20 cellular contexts compared by ENCODE assay signal in the genomic region with DNA sequence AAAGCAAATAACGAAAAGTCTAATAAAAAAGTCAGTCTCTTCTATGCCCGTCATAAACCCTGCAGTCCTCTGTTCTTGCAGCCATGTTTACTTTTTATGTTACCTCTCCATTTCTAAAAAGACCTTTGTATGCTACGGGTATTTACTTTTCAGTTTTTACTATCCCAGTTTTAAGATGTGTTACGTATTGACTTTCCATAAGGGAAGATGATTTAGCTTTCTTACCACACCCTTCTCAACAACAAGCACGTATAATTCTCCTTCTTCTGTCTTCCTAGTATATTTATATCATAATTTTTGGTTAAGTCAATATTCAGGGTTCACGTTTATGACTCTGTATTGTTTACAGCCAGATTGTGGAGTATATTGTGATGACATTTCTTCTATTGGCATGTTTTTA. TPM values are rescaled to one million over a fixed set of nuclear protein-coding genes. Genes with fewer than 3 reads are reported as not detected.
DNase-seq lines count a peak whose midpoint lies in the region; ATAC-seq and TF ChIP-seq lines count a peak whose summit lies in the region.
"Had no signal": no experiment of that assay in that cellular context is flagged by ENCODE, and none has a peak within 500 bp of the region (broad histone marks: within the 10 kb centered on the region; RNA-seq: fewer than 3 reads in every experiment).

No MANE protein-coding gene starts in this region.

- POLR2A ChIA-PET in MCF 10A (lab: Yijun Ruan, JAX), result no interaction called here
- POLR2A ChIA-PET in naive thymus-derived CD4-positive, alpha-beta T cell (lab: Charles Lee), result interaction anchor here (1.6 kb wide), 1 partner anchor 8 kb away, joined by 4 read pairs; no protein-coding TSS in a partner anchor

- TF ChIP-seq POLR2A in breast epithelium (IDR thresholded peaks at IDR 0.05) (no peak), suprapubic skin (IDR thresholded peaks at IDR 0.05) (no peak), stomach (IDR thresholded peaks at IDR 0.05) (no peak)

- DNase-seq in MCF 10A (ENCODE audit: unreplicated experiment) (no peak), breast epithelium (ENCODE audit: low spot score in 2 of 2) (no peak), suprapubic skin (ENCODE audit: low spot score in 2 of 2) (no peak), stomach (no peak)
- DNase-seq in naive thymus-derived CD4-positive, alpha-beta T cell, result no peak
- DNase-seq: ACHN, DMS79 treated with DMSO at 0.1 percent for 48 hours, H7, Kasumi-1, NCI-H187 treated with DMSO at 0.1 percent for 48 hours, NCI-H345, NCI-H526, OCI-M1, SHP77 treated with DMSO at 0.1 percent for 48 hours had no signal

- CTCF ChIA-PET in MCF 10A (lab: Yijun Ruan, JAX), result no interaction called here
- CTCF ChIA-PET in naive thymus-derived CD4-positive, alpha-beta T cell (lab: Charles Lee), result no interaction called here

- intact Hi-C loops in MCF 10A (cut with micrococcal nuclease) (no loop called here), breast epithelium (cut with DNase I; ENCODE audit: low total_unique reads) (no loop called here), stomach (cut with DNase I; ENCODE audit: low total_unique reads) (no loop called here)
- intact Hi-C loops in naive thymus-derived CD4-positive, alpha-beta T cell (cut with micrococcal nuclease), result no loop called here

- H3K9me3 Mint-ChIP-seq in MCF 10A (ENCODE audit: unreplicated experiment), result no peaks in the 10 kb centered on the region
- H3K9me3 Mint-ChIP-seq in activated T-helper 17 cell treated with anti-CD3 and anti-CD28 coated beads, Interleukin-2, amount 50 U/mL, for 72 hours, result no peaks in the 10 kb centered on the region
- H3K9me3 Mint-ChIP-seq in naive thymus-derived CD4-positive, alpha-beta T cell, result no peaks in the 10 kb centered on the region
- H3K9me3 Mint-ChIP-seq: IgD-negative memory B cell had no signal

- H3K36me3 Mint-ChIP-seq in MCF 10A (ENCODE audit: insufficient read depth, unreplicated experiment), result peaks cover 63% of the 10 kb centered on the region
- peaks cover 100% of the 10 kb centered on the region for H3K36me3 Mint-ChIP-seq in activated T-helper 17 cell treated with anti-CD3 and anti-CD28 coated beads, Interleukin-2, amount 50 U/mL, for 72 hours (ENCODE audit: low read depth)
- peaks cover 8 to 44% (median 34%) of the 10 kb centered on the region in 5 donors for H3K36me3 Mint-ChIP-seq in naive thymus-derived CD4-positive, alpha-beta T cell

- H3K36me3 ChIP-seq in breast epithelium (no peaks in the 10 kb centered on the region), suprapubic skin (peaks cover 42% of the 10 kb centered on the region), stomach (peaks cover 18 to 72% (median 61%) of the 10 kb centered on the region in 4 donors)
- peaks cover 0 to 57% (median 0%) of the 10 kb centered on the region in 3 experiments for H3K36me3 ChIP-seq in naive thymus-derived CD4-positive, alpha-beta T cell (ENCODE audit: control insufficient read depth in 2 of 3, insufficient read depth in 3 of 3, low read length in 3 of 3)

- TF ChIP-seq EP300 in suprapubic skin (IDR thresholded peaks at IDR 0.05) (no peak), stomach (IDR thresholded peaks at IDR 0.05) (no peak)

- H3K4me3 ChIP-seq in breast epithelium, result no peak overlapping the region
- no peak overlapping the region for H3K4me3 ChIP-seq in naive thymus-derived CD4-positive, alpha-beta T cell (ENCODE audit: low read length)
- H3K4me3 ChIP-seq in suprapubic skin, result no peak overlapping the region
- no peak overlapping the region for H3K4me3 ChIP-seq in stomach

- no peak overlapping the region for H3K27ac ChIP-seq in breast epithelium
- H3K27ac ChIP-seq in naive thymus-derived CD4-positive, alpha-beta T cell (ENCODE audit: low read depth, low read length), result peak overlapping the region; percentile 43
- no peak overlapping the region for H3K27ac ChIP-seq in suprapubic skin
- H3K27ac ChIP-seq in stomach, result no peak overlapping the region

- H3K9me3 ChIP-seq in breast epithelium, result no peaks in the 10 kb centered on the region
- no peaks in the 10 kb centered on the region for H3K9me3 ChIP-seq in naive thymus-derived CD4-positive, alpha-beta T cell (ENCODE audit: control insufficient read depth in 2 of 3, low read length in 3 of 3)
- no peaks in the 10 kb centered on the region for H3K9me3 ChIP-seq in suprapubic skin
- no peaks in the 10 kb centered on the region for H3K9me3 ChIP-seq in stomach

- H3K27ac Mint-ChIP-seq in MCF 10A (ENCODE audit: low read depth, unreplicated experiment), result peak overlapping the region; percentile 14
- peak overlapping the region; percentile 69 for H3K27ac Mint-ChIP-seq in activated T-helper 17 cell treated with anti-CD3 and anti-CD28 coated beads, Interleukin-2, amount 50 U/mL, for 72 hours
- H3K27ac Mint-ChIP-seq in naive thymus-derived CD4-positive, alpha-beta T cell, result peak overlapping the region in 8 of 9 donors; percentile 36 to 83 (median 74)

- no peaks in the 10 kb centered on the region for H3K4me1 ChIP-seq in breast epithelium
- peaks cover 0 to 17% of the 10 kb centered on the region in 2 donors for H3K4me1 ChIP-seq in naive thymus-derived CD4-positive, alpha-beta T cell (ENCODE audit: control insufficient read depth in 2 of 2, insufficient read depth in 2 of 2, low read length in 2 of 2)
- no peaks in the 10 kb centered on the region for H3K4me1 ChIP-seq in suprapubic skin
- peaks cover 0 to 27% (median 13%) of the 10 kb centered on the region in 4 donors for H3K4me1 ChIP-seq in stomach

- 90% methylated on average over 6 of the region's 6 CpGs for WGBS in suprapubic skin
- WGBS in stomach, 5 donors, result 79 to 90% (median 82%) methylated on average over 6 of the region's 6 CpGs

- no TSS peak for BruUV-seq in MCF 10A (replicated peaks; lab: Mats Ljungman, UMichigan)

- H3K4me1 Mint-ChIP-seq in MCF 10A (ENCODE audit: insufficient read depth, unreplicated experiment), result peaks cover 11% of the 10 kb centered on the region
- peaks cover 33% of the 10 kb centered on the region for H3K4me1 Mint-ChIP-seq in activated T-helper 17 cell treated with anti-CD3 and anti-CD28 coated beads, Interleukin-2, amount 50 U/mL, for 72 hours
- H3K4me1 Mint-ChIP-seq in naive thymus-derived CD4-positive, alpha-beta T cell, result peaks cover 38 to 73% (median 64%) of the 10 kb centered on the region in 7 donors

- TF ChIP-seq CTCF in MCF 10A (IDR thresholded peaks at IDR 0.05; ENCODE audit: unreplicated experiment), result no peak
- no peak for TF ChIP-seq CTCF in breast epithelium (IDR thresholded peaks at IDR 0.05)
- TF ChIP-seq CTCF in suprapubic skin (IDR thresholded peaks at IDR 0.05), result no peak
- no peak for TF ChIP-seq CTCF in stomach (IDR thresholded peaks at IDR 0.05)

- no peak for ATAC-seq in activated T-helper 17 cell treated with anti-CD3 and anti-CD28 coated beads, Interleukin-2, amount 50 U/mL, for 72 hours (replicated peaks)
- no peak for ATAC-seq in naive thymus-derived CD4-positive, alpha-beta T cell
- ATAC-seq in HG03045 (IDR thresholded peaks at IDR 0.05; ENCODE audit: unreplicated experiment), result no peak

- no peak overlapping the region for H3K4me3 Mint-ChIP-seq in MCF 10A (ENCODE audit: unreplicated experiment)
- H3K4me3 Mint-ChIP-seq in activated T-helper 17 cell treated with anti-CD3 and anti-CD28 coated beads, Interleukin-2, amount 50 U/mL, for 72 hours, result no peak overlapping the region
- no peak overlapping the region for H3K4me3 Mint-ChIP-seq in naive thymus-derived CD4-positive, alpha-beta T cell
- H3K4me3 Mint-ChIP-seq: IgD-negative memory B cell had no signal

- H3K27me3 Mint-ChIP-seq in MCF 10A (ENCODE audit: insufficient read depth, unreplicated experiment), result no peaks in the 10 kb centered on the region
- H3K27me3 Mint-ChIP-seq in activated T-helper 17 cell treated with anti-CD3 and anti-CD28 coated beads, Interleukin-2, amount 50 U/mL, for 72 hours, result no peaks in the 10 kb centered on the region
- H3K27me3 Mint-ChIP-seq in naive thymus-derived CD4-positive, alpha-beta T cell, result no peaks in the 10 kb centered on the region
- H3K27me3 Mint-ChIP-seq: IgD-negative memory B cell had no signal

- H3K27me3 ChIP-seq in breast epithelium (no peaks in the 10 kb centered on the region), suprapubic skin (no peaks in the 10 kb centered on the region), stomach (no peaks in the 10 kb centered on the region)
- no peaks in the 10 kb centered on the region for H3K27me3 ChIP-seq in naive thymus-derived CD4-positive, alpha-beta T cell (ENCODE audit: control insufficient read depth in 2 of 2, insufficient read depth in 2 of 2, low read length in 2 of 2)

RNA-seq across cellular contexts. Expression of a gene that starts 10.8 kb away (rescaled TPM):
- 27.6 and 39.7 TPM in 2 replicates for total RNA-seq in MCF 10A (2022)
- total RNA-seq in breast epithelium, result 10 to 100 TPM; 16.0 to 24.0 (median 19.0) TPM
- 10 to 100 TPM; 31.2 to 52.7 TPM for total RNA-seq in activated T-helper 17 cell treated with anti-CD3 and anti-CD28 coated beads, Interleukin-2, amount 50 U/mL, for 72 hours
- 10 to 100 TPM; 36.4 to 44.5 (median 38.8) TPM for total RNA-seq in naive thymus-derived CD4-positive, alpha-beta T cell
- polyA plus RNA-seq in naive thymus-derived CD4-positive, alpha-beta T cell, result 10 to 100 TPM; 22.7 to 26.9 TPM
- 10 to 100 TPM in 3 of 4 donors, 1 to 10 TPM in 1; 9.9 to 28.1 (median 13.4) TPM for total RNA-seq in suprapubic skin
- total RNA-seq in stomach, result 10 to 100 TPM in 4 of 5 donors, 1 to 10 TPM in 1; 5.4 to 33.0 (median 21.0) TPM
- 10 to 100 TPM in 1 of 3 donors, 1 to 10 TPM in 2; 8.3 to 12.0 (median 9.8) TPM for polyA plus RNA-seq in stomach

RNA-seq across cellular contexts. Expression of a gene that starts 27.4 kb away (rescaled TPM):
- not detected in 2 replicates for total RNA-seq in MCF 10A (2022)
- total RNA-seq in breast epithelium, result under 1 TPM in 2 of 3 donors, not detected in 1; 0.48 to 0.98 TPM
- under 1 TPM in 1 of 2 donors, not detected in 1; 0.79 TPM for total RNA-seq in activated T-helper 17 cell treated with anti-CD3 and anti-CD28 coated beads, Interleukin-2, amount 50 U/mL, for 72 hours
- 1 to 10 TPM in 2 of 5 experiments, not detected in 3; 1.1 to 8.7 TPM for total RNA-seq in naive thymus-derived CD4-positive, alpha-beta T cell
- not detected for polyA plus RNA-seq in naive thymus-derived CD4-positive, alpha-beta T cell
- total RNA-seq in suprapubic skin, result under 1 TPM in 1 of 4 donors, not detected in 3; 0.16 TPM
- total RNA-seq in stomach, result under 1 TPM in 3 of 5 donors, not detected in 2; under 0.01 to 0.92 (median 0.29) TPM
- under 1 TPM in 2 of 3 donors, not detected in 1; 0.19 to 0.46 TPM for polyA plus RNA-seq in stomach
- total RNA-seq: G401, H7, HT1080, RPMI7951 had no signal

RNA-seq across cellular contexts. Expression of a gene that starts 42.0 kb away (rescaled TPM):
- 23.0 and 25.4 TPM in 2 replicates for total RNA-seq in MCF 10A (2022)
- 100 to 1,000 TPM; 111 to 197 (median 143) TPM for total RNA-seq in breast epithelium
- 10 to 100 TPM; 43.9 to 50.4 TPM for total RNA-seq in activated T-helper 17 cell treated with anti-CD3 and anti-CD28 coated beads, Interleukin-2, amount 50 U/mL, for 72 hours
- 100 to 1,000 TPM in 4 of 5 experiments, 10 to 100 TPM in 1; 69.1 to 169 (median 134) TPM for total RNA-seq in naive thymus-derived CD4-positive, alpha-beta T cell
- 100 to 1,000 TPM; 171 to 198 TPM for polyA plus RNA-seq in naive thymus-derived CD4-positive, alpha-beta T cell
- total RNA-seq in suprapubic skin, result 100 to 1,000 TPM in 1 of 4 donors, 10 to 100 TPM in 3; 38.9 to 140 (median 78.1) TPM
- 100 to 1,000 TPM in 3 of 5 donors, 10 to 100 TPM in 2; 43.7 to 864 (median 119) TPM for total RNA-seq in stomach
- 10 to 100 TPM; 16.4 to 38.2 (median 28.4) TPM for polyA plus RNA-seq in stomach

Comparison
In these comparisons a context has a peak if more than half of its experiments do, and no peak if none do; other contexts are left out.
1. H3K27ac Mint-ChIP-seq: peak in every context shown above with its lines; median percentile 74 in naive thymus-derived CD4-positive, alpha-beta T cell; 69 in activated T-helper 17 cell treated with anti-CD3 and anti-CD28 coated beads, Interleukin-2, amount 50 U/mL, for 72 hours; 14 in MCF 10A.